Comparison of ENCODE assay signal across 33 cellular contexts in genomic region chr6:14470697-14471096, GRCh38.
"Had no signal": no experiment of that assay in that cellular context is flagged by ENCODE, and none has a peak within 500 bp of the region (broad histone marks: within the 10 kb centered on the region; RNA-seq: fewer than 3 reads in every experiment).

No MANE protein-coding gene starts in this region.

- ATAC-seq: activated CD4-positive, alpha-beta T cell treated with anti-CD3 and anti-CD28 coated beads for 36 hours; activated CD8-positive, alpha-beta memory T cell treated with anti-CD3 and anti-CD28 coated beads, Interleukin-2, amount 10 ng/mL, durations not matched to agents 7 days and 5 days; activated naive CD4-positive, alpha-beta T cell treated with anti-CD3 and anti-CD28 coated beads, Interleukin-2, amount 50 U/mL, for 72 hours; activated T-cell treated with anti-CD3 and anti-CD28 coated beads, Interleukin-2, amount 50 U/mL, for 72 hours; activated T-helper 17 cell treated with anti-CD3 and anti-CD28 coated beads, Interleukin-2, amount 50 U/mL, for 72 hours; body of pancreas had no signal

- H3K27me3 Mint-ChIP-seq: activated CD4-positive, alpha-beta memory T cell treated with anti-CD3 and anti-CD28 coated beads, Interleukin-2, amount 10 ng/mL, durations not matched to agents 7 days and 5 days; activated CD4-positive, alpha-beta T cell treated with anti-CD3 and anti-CD28 coated beads for 36 hours; activated CD8-positive, alpha-beta memory T cell treated with anti-CD3 and anti-CD28 coated beads, Interleukin-2, amount 10 ng/mL, durations not matched to agents 7 days and 5 days; activated T-helper 17 cell treated with anti-CD3 and anti-CD28 coated beads, Interleukin-2, amount 50 U/mL, for 72 hours; IgD-negative memory B cell had no signal

- H3K27ac ChIP-seq: adrenal gland, body of pancreas, breast epithelium, KMS-11, PC-9, RWPE1, SJCRH30 had no signal

- H3K4me3 ChIP-seq: adrenal gland, body of pancreas, breast epithelium, PC-9, SJCRH30 had no signal

- H3K9ac ChIP-seq: KMS-11, SK-N-SH had no signal

- H3K27ac Mint-ChIP-seq: activated CD4-positive, alpha-beta memory T cell treated with anti-CD3 and anti-CD28 coated beads, Interleukin-2, amount 10 ng/mL, durations not matched to agents 7 days and 5 days; activated CD4-positive, alpha-beta T cell treated with anti-CD3 and anti-CD28 coated beads for 36 hours; activated CD8-positive, alpha-beta memory T cell treated with anti-CD3 and anti-CD28 coated beads, Interleukin-2, amount 10 ng/mL, durations not matched to agents 7 days and 5 days; activated naive CD4-positive, alpha-beta T cell treated with anti-CD3 and anti-CD28 coated beads, Interleukin-2, amount 50 U/mL, for 72 hours; activated T-cell treated with anti-CD3 and anti-CD28 coated beads, Interleukin-2, amount 50 U/mL, for 72 hours; activated T-helper 17 cell treated with anti-CD3 and anti-CD28 coated beads, Interleukin-2, amount 50 U/mL, for 72 hours; IgD-negative memory B cell; T-helper 1 cell treated with Interleukin-12 subunit alpha and Interleukin-12 subunit beta and Interleukin-4 antibody, amounts not matched to agents 30 μg/mL and 1 μg/mL, for 36 hours; T-helper 2 cell treated with Interferon-gamma antibody and Interleukin-4, amounts not matched to agents 5 μg/mL and 100 μg/mL, for 36 hours had no signal

- H3K4me1 Mint-ChIP-seq: activated CD4-positive, alpha-beta memory T cell treated with anti-CD3 and anti-CD28 coated beads, Interleukin-2, amount 10 ng/mL, durations not matched to agents 7 days and 5 days; activated CD8-positive, alpha-beta memory T cell treated with anti-CD3 and anti-CD28 coated beads, Interleukin-2, amount 10 ng/mL, durations not matched to agents 7 days and 5 days; activated T-helper 17 cell treated with anti-CD3 and anti-CD28 coated beads, Interleukin-2, amount 50 U/mL, for 72 hours had no signal

- H3K9me3 ChIP-seq: adrenal gland, SJCRH30, SK-N-SH had no signal

- H3K4me2 ChIP-seq: KMS-11, PC-9, SK-N-SH had no signal

- H3K4me3 Mint-ChIP-seq: activated CD4-positive, alpha-beta memory T cell treated with anti-CD3 and anti-CD28 coated beads, Interleukin-2, amount 10 ng/mL, durations not matched to agents 7 days and 5 days; activated CD4-positive, alpha-beta T cell treated with anti-CD3 and anti-CD28 coated beads for 36 hours; activated CD8-positive, alpha-beta memory T cell treated with anti-CD3 and anti-CD28 coated beads, Interleukin-2, amount 10 ng/mL, durations not matched to agents 7 days and 5 days; activated T-cell treated with anti-CD3 and anti-CD28 coated beads, Interleukin-2, amount 50 U/mL, for 72 hours; activated T-helper 17 cell treated with anti-CD3 and anti-CD28 coated beads, Interleukin-2, amount 50 U/mL, for 72 hours; IgD-negative memory B cell; T-helper 1 cell treated with Interleukin-12 subunit alpha and Interleukin-12 subunit beta and Interleukin-4 antibody, amounts not matched to agents 30 μg/mL and 1 μg/mL, for 36 hours; T-helper 2 cell treated with Interferon-gamma antibody and Interleukin-4, amounts not matched to agents 5 μg/mL and 100 μg/mL, for 36 hours had no signal

- H3K36me3 ChIP-seq: adrenal gland, breast epithelium, SJCRH30 had no signal

- H3K4me1 ChIP-seq: adrenal gland, body of pancreas, breast epithelium, SJCRH30 had no signal

- H2AFZ ChIP-seq: PC-9 had no signal

- H3K27me3 ChIP-seq: adrenal gland, body of pancreas, breast epithelium, SJCRH30 had no signal

- DNase-seq: activated CD4-positive, alpha-beta memory T cell treated with anti-CD3 and anti-CD28 coated beads, Interleukin-2, amount 10 ng/mL, durations not matched to agents 7 days and 5 days; activated CD4-positive, alpha-beta T cell treated with anti-CD3 and anti-CD28 coated beads for 36 hours; activated CD8-positive, alpha-beta memory T cell treated with anti-CD3 and anti-CD28 coated beads for 24 hours; activated CD8-positive, alpha-beta memory T cell treated with anti-CD3 and anti-CD28 coated beads, Interleukin-2, amount 10 ng/mL, durations not matched to agents 7 days and 5 days; activated CD8-positive, alpha-beta memory T cell treated with anti-CD3 and anti-CD28 coated beads, Interleukin-2, amount 50 U/mL, for 48 hours; activated effector memory CD4-positive, alpha-beta T cell treated with anti-CD3 and anti-CD28 coated beads, Interleukin-2, amount 50 U/mL, for 16 hours; activated naive CD4-positive, alpha-beta T cell treated with Interleukin-2 at 50 U/mL for 16 hours; activated T-cell treated with anti-CD3 and anti-CD28 coated beads, Interleukin-2, amount 50 U/mL, for 72 hours; adrenal gland; body of pancreas; central memory CD4-positive, alpha-beta T cell; NCI-H1092 treated with DMSO at 0.1 percent for 48 hours; NCI-H1417; NCI-H146; NCI-H187; NCI-H2107; NCI-H2171; NCI-H510A; NCI-H526; NCI-H748 treated with DMSO at 0.1 percent for 48 hours; NK-92 treated with Interleukin-12 subunit alpha and Interleukin-12 subunit beta, amount 100 ng/mL, for 24 hours; PC-9; SHP77; SJCRH30; SK-N-SH had no signal
